ENCODE assay signal across 7 cellular contexts in genomic region chr6:17086469-17086868, GRCh38. TPM values are rescaled to one million over a fixed set of nuclear protein-coding genes. Genes with fewer than 3 reads are reported as not detected.
DNase-seq lines count a peak whose midpoint lies in the region; ATAC-seq, FAIRE-seq and TF ChIP-seq lines count a peak whose summit lies in the region.

No MANE protein-coding gene starts in this region.

- BruUV-seq in HepG2 (replicated peaks; lab: Mats Ljungman, UMichigan), result no TSS peak

- no peaks in the 10 kb centered on the region for H3K9me3 ChIP-seq in DOHH2 (ENCODE audit: control insufficient read depth, insufficient read depth, low read length)
- H3K9me3 ChIP-seq in RWPE2 (ENCODE audit: severe bottlenecking), result no peaks in the 10 kb centered on the region
- no peaks in the 10 kb centered on the region for H3K9me3 ChIP-seq in HepG2 (ENCODE audit: low read length)
- H3K9me3 ChIP-seq in uterus, result no peaks in the 10 kb centered on the region

- H2AFZ ChIP-seq in HepG2 (ENCODE audit: low read length), result no peak overlapping the region

- no peaks in the 10 kb centered on the region for H3K4me1 ChIP-seq in DOHH2 (ENCODE audit: control insufficient read depth, low read length)
- H3K4me1 ChIP-seq in RWPE2 (ENCODE audit: insufficient read depth, poor library complexity, severe bottlenecking), result no peaks in the 10 kb centered on the region
- no peaks in the 10 kb centered on the region for H3K4me1 ChIP-seq in HepG2 (ENCODE audit: insufficient read depth, low read length)
- no peaks in the 10 kb centered on the region for H3K4me1 ChIP-seq in uterus

- ATAC-seq in HG03432 (IDR thresholded peaks at IDR 0.05; ENCODE audit: unreplicated experiment) (peak; percentile 43), RWPE2 (ENCODE audit: low read depth) (peak; percentile 90), HepG2 (peak; percentile 95), HG03521 (IDR thresholded peaks at IDR 0.05; ENCODE audit: unreplicated experiment) (no peak)

- TF ChIP-seq EP300 in HepG2 (IDR thresholded peaks at IDR 0.05; ENCODE audit: low read depth in 2 of 2, low read length in 2 of 2) (no peak), HepG2 (CRISPR knock-in tag; IDR thresholded peaks at IDR 0.05; ENCODE audit: borderline replicate concordance) (no peak)

- no peak for FAIRE-seq in HepG2 (lab: Jason Lieb, UNC)

- CTCF ChIA-PET in HepG2 (lab: Yijun Ruan, JAX; ENCODE audit: low intra/inter-chr PET ratio, low total read pairs), result no interaction called here

- intact Hi-C loops in HepG2 (cut with micrococcal nuclease; ENCODE audit: unreplicated experiment), result loop anchor here (1.0 to 2.0 kb wide), 2 partner anchors 324 to 754 kb away; no protein-coding TSS in a partner anchor
- intact Hi-C loops in uterus (cut with DNase I; ENCODE audit: low total_unique reads), result no loop called here

- DNase-seq in RWPE2 (ENCODE audit: low spot score) (peak; percentile 63), coronary artery (ENCODE audit: low spot score) (no peak), HepG2 (ENCODE audit: low spot score) (peak; percentile 63), uterus (peak; percentile 35 to 62)

- TF ChIP-seq RAD21 in HepG2 (CRISPR knock-in tag; IDR thresholded peaks at IDR 0.05), result 0 out of 2 replicates have a peak, but pooled peaks have one; percentile 39

- no peak overlapping the region for H3K4me2 ChIP-seq in DOHH2 (ENCODE audit: low read length)
- no peak overlapping the region for H3K4me2 ChIP-seq in HepG2 (ENCODE audit: low read depth, low read length)

- H4K20me1 ChIP-seq in DOHH2 (ENCODE audit: control insufficient read depth, insufficient read depth, low read depth, low read length) (no peaks in the 10 kb centered on the region), HepG2 (ENCODE audit: insufficient read depth, low read length) (no peaks in the 10 kb centered on the region)

- H3K4me3 ChIP-seq in DOHH2 (ENCODE audit: low read length) (no peak overlapping the region), RWPE2 (ENCODE audit: severe bottlenecking) (no peak overlapping the region), coronary artery (no peak overlapping the region), HepG2 (replicated peaks in 1 of 3; ENCODE audit: insufficient read depth in 1 of 3, low read depth in 2 of 3, low read length in 3 of 3) (no peak overlapping the region), uterus (no peak overlapping the region)

- peak; percentile 54 for TF ChIP-seq CTCF in DOHH2 (IDR thresholded peaks at IDR 0.05; ENCODE audit: low read depth, low read length, poor library complexity, severe bottlenecking)
- TF ChIP-seq CTCF in RWPE2 (IDR thresholded peaks at IDR 0.05; ENCODE audit: poor library complexity, severe bottlenecking), result peak; percentile 80
- peak; percentile 69 for TF ChIP-seq CTCF in coronary artery (IDR thresholded peaks at IDR 0.05)
- TF ChIP-seq CTCF in HepG2 (CRISPR knock-in tag; IDR thresholded peaks at IDR 0.05), result peak; percentile 74
- peak; percentile 56 to 77 (median 64) for TF ChIP-seq CTCF in uterus (IDR thresholded peaks at IDR 0.05)

- no peak overlapping the region for H3K27ac ChIP-seq in DOHH2 (ENCODE audit: low read depth, low read length)
- no peak overlapping the region for H3K27ac ChIP-seq in RWPE2 (ENCODE audit: poor library complexity, severe bottlenecking)
- no peak overlapping the region for H3K27ac ChIP-seq in coronary artery
- no peak overlapping the region for H3K27ac ChIP-seq in HepG2 (ENCODE audit: extremely low read length, insufficient read depth, low read length)
- no peak overlapping the region for H3K27ac ChIP-seq in uterus

- H3K9ac ChIP-seq in HepG2 (ENCODE audit: insufficient read depth, low read depth, low read length), result no peak overlapping the region

- POLR2A ChIA-PET in HepG2 (lab: Yijun Ruan, JAX), result no interaction called here

- H3K9me2 ChIP-seq in DOHH2 (replicated peaks; ENCODE audit: control insufficient read depth, low read length), result no peaks in the 10 kb centered on the region

- H3F3A ChIP-seq in DOHH2 (ENCODE audit: control insufficient read depth, insufficient read depth), result no peaks in the 10 kb centered on the region

- H3K27me3 ChIP-seq in DOHH2 (ENCODE audit: control insufficient read depth, low read length) (no peaks in the 10 kb centered on the region), RWPE2 (ENCODE audit: insufficient read depth, poor library complexity, severe bottlenecking) (no peaks in the 10 kb centered on the region), HepG2 (ENCODE audit: control insufficient read depth in 1 of 2, insufficient read depth in 2 of 2, low read length in 2 of 2) (peaks cover 0 to 10% of the 10 kb centered on the region in 2 experiments; a peak in 1 of 5 replicates), uterus (no peaks in the 10 kb centered on the region)

- no peak for TF ChIP-seq POLR2A in HepG2 (IDR thresholded peaks at IDR 0.05; ENCODE audit: insufficient read depth in 1 of 2, low read depth in 2 of 2, low read length in 2 of 2)
- no peak for TF ChIP-seq POLR2A in uterus (IDR thresholded peaks at IDR 0.05)

- in situ Hi-C loops in HepG2 (cut with HindIII; ENCODE audit: extremely low pct_ligation_motif_present, low pct_unique_long_range_greater_than_20kb), result loop anchor here (10.0 kb wide), 1 partner anchor 312 kb away; no protein-coding TSS in a partner anchor

- H3K79me2 ChIP-seq in DOHH2 (ENCODE audit: control insufficient read depth, low read length) (no peaks in the 10 kb centered on the region), HepG2 (ENCODE audit: insufficient read depth, low read length) (no peaks in the 10 kb centered on the region)

- WGBS in HepG2 (ENCODE audit: low lambda C conversion rate), result 25% methylated on average over 9 of the region's 11 CpGs

- H3K36me3 ChIP-seq in DOHH2 (ENCODE audit: control insufficient read depth, low read length), result no peaks in the 10 kb centered on the region
- H3K36me3 ChIP-seq in RWPE2 (ENCODE audit: low read depth), result no peaks in the 10 kb centered on the region
- H3K36me3 ChIP-seq in HepG2 (replicated peaks in 1 of 2; ENCODE audit: control insufficient read depth in 1 of 2, insufficient read depth in 2 of 2, low read length in 2 of 2), result no peaks in the 10 kb centered on the region
- H3K36me3 ChIP-seq in uterus, result no peaks in the 10 kb centered on the region

TF ChIP-seq in HepG2, 621 proteins besides CTCF, POLR2A, EP300 and RAD21 (continues in another document):
- TF ChIP-seq ELF4 (CRISPR knock-in tag; IDR thresholded peaks at IDR 0.05; ENCODE audit: borderline replicate concordance) (no peak), PHF20 (CRISPR knock-in tag; IDR thresholded peaks at IDR 0.05) (no peak), MTF1 (CRISPR knock-in tag; IDR thresholded peaks at IDR 0.05) (no peak), ZNF672 (CRISPR knock-in tag; IDR thresholded peaks at IDR 0.05) (no peak), MYC (CRISPR knock-in tag; IDR thresholded peaks at IDR 0.05; ENCODE audit: borderline replicate concordance) (no peak), JARID2 (CRISPR knock-in tag; IDR thresholded peaks at IDR 0.05; ENCODE audit: insufficient replicate concordance) (no peak), ZNF598 (CRISPR knock-in tag; IDR thresholded peaks at IDR 0.05; ENCODE audit: borderline replicate concordance) (no peak), SALL1 (CRISPR knock-in tag; IDR thresholded peaks at IDR 0.05) (0 out of 2 replicates have a peak, but pooled peaks have one; percentile 26), CEBPB (IDR thresholded peaks at IDR 0.05; ENCODE audit: borderline replicate concordance, low read depth, low read length) (peak; percentile 93), ZNF30 (CRISPR knock-in tag; IDR thresholded peaks at IDR 0.05) (no peak)
- TF ChIP-seq, protein P1, sequence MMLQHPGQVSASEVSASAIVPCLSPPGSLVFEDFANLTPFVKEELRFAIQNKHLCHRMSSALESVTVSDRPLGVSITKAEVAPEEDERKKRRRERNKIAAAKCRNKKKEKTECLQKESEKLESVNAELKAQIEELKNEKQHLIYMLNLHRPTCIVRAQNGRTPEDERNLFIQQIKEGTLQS (CRISPR knock-in tag; IDR thresholded peaks at IDR 0.05), result peak; percentile 80
- TF ChIP-seq, protein P2, sequence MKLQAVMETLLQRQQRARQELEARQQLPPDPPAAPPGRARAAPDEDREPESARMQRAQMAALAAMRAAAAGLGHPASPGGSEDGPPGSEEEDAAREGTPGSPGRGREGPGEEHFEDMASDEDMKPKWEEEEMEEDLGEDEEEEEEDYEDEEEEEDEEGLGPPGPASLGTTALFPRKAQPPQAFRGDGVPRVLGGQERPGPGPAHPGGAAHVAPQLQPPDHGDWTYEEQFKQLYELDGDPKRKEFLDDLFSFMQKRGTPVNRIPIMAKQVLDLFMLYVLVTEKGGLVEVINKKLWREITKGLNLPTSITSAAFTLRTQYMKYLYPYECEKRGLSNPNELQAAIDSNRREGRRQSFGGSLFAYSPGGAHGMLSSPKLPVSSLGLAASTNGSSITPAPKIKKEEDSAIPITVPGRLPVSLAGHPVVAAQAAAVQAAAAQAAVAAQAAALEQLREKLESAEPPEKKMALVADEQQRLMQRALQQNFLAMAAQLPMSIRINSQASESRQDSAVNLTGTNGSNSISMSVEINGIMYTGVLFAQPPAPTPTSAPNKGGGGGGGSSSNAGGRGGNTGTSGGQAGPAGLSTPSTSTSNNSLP (IDR thresholded peaks at IDR 0.05; ENCODE audit: low read depth, low read length), result peak; percentile 48

RNA-seq across cellular contexts. Expression of gene STMND1, which starts 15.4 kb away (rescaled TPM):
- total RNA-seq in HepG2 (2016; rRNA removed; fragmentation: Illumina TruSeq; extraction: Trizol) (not detected in 2 replicates), uterus (1 to 10 TPM in 1 of 4 donors, not detected in 3; 1.4 TPM)
- total RNA-seq in HepG2 (2016; cell fraction: cytosol; rRNA removed; fragmentation: Illumina TruSeq; extraction: Trizol; ENCODE audit: low read depth), result not detected in 2 replicates
- total RNA-seq in HepG2 (2016; cell fraction: insoluble cytoplasmic fraction; rRNA removed; fragmentation: Illumina TruSeq; extraction: Trizol), result not detected in 2 replicates
- total RNA-seq in HepG2 (2016; cell fraction: membrane; rRNA removed; fragmentation: Illumina TruSeq; extraction: Trizol), result not detected in 2 replicates
- not detected in 2 replicates for total RNA-seq in HepG2 (2016; cell fraction: nucleus; rRNA removed; fragmentation: Illumina TruSeq; extraction: Trizol)
- not detected in 2 replicates for polyA plus RNA-seq in HepG2 (2011; rRNA removed)
- not detected in 2 replicates for polyA plus RNA-seq in HepG2 (2011; cell fraction: cytosol; rRNA removed)
- not detected in 2 replicates for polyA plus RNA-seq in HepG2 (2011; cell fraction: nucleus; rRNA removed)
- not detected in 2 replicates for polyA plus RNA-seq in HepG2 (2012)
- polyA plus RNA-seq in HepG2 (2016; cell fraction: cytosol; fragmentation: Illumina TruSeq; extraction: Trizol; ENCODE audit: low read depth), result not detected in 2 replicates
- polyA plus RNA-seq in HepG2 (2016; cell fraction: insoluble cytoplasmic fraction; fragmentation: Illumina TruSeq; extraction: Trizol; ENCODE audit: low read depth), result not detected in 2 replicates
- not detected in 2 replicates for polyA plus RNA-seq in HepG2 (2016; cell fraction: membrane; fragmentation: Illumina TruSeq; extraction: Trizol; ENCODE audit: low read depth)
- polyA plus RNA-seq in HepG2 (2016; cell fraction: nucleus; fragmentation: Illumina TruSeq; extraction: Trizol; ENCODE audit: insufficient read depth, low read depth), result not detected in 2 replicates
- not detected in 2 replicates for polyA minus RNA-seq in HepG2 (2011; rRNA and poly(A)+ RNA removed; ENCODE audit: low replicate concordance)
- not detected in 2 replicates for polyA minus RNA-seq in HepG2 (2011; cell fraction: cytosol; rRNA and poly(A)+ RNA removed)
- polyA minus RNA-seq in HepG2 (2011; cell fraction: nucleus; rRNA and poly(A)+ RNA removed), result not detected in 2 replicates
